Comparison of ENCODE assay signal across 13 cellular contexts in genomic region chr14:75184447-75184846, GRCh38. TPM values are rescaled to one million over a fixed set of nuclear protein-coding genes. Genes with fewer than 3 reads are reported as not detected.
A peak's percentile ranks its signal among the peaks of the same experiment; 100 is the strongest.
DNase-seq lines count a peak whose midpoint lies in the region; ATAC-seq and TF ChIP-seq lines count a peak whose summit lies in the region.
"Had no signal": no experiment of that assay in that cellular context is flagged by ENCODE, and none has a peak within 500 bp of the region (broad histone marks: within the 10 kb centered on the region; RNA-seq: fewer than 3 reads in every experiment).

No MANE protein-coding gene starts in this region.

- ATAC-seq in activated CD8-positive, alpha-beta memory T cell treated with anti-CD3 and anti-CD28 coated beads, Interleukin-2, amount 10 ng/mL, durations not matched to agents 7 days and 5 days = peak; percentile 20
- peak; percentile 21 for ATAC-seq in upper lobe of right lung

- H3K27ac ChIP-seq in upper lobe of right lung = peak overlapping the region; percentile 73
- no peak overlapping the region for H3K27ac ChIP-seq in effector memory CD4-positive, alpha-beta T cell (ENCODE audit: insufficient read depth, low read length, poor library complexity, severe bottlenecking)
- H3K27ac ChIP-seq: SJSA1 had no signal

- peaks cover 27% of the 10 kb centered on the region for H3K4me1 ChIP-seq in upper lobe of right lung
- H3K4me1 ChIP-seq in effector memory CD4-positive, alpha-beta T cell (ENCODE audit: control insufficient read depth, insufficient read depth, low read length, poor library complexity, severe bottlenecking) = no peaks in the 10 kb centered on the region
- H3K4me1 ChIP-seq: SJSA1 had no signal

- H3K36me3 Mint-ChIP-seq in activated CD8-positive, alpha-beta memory T cell treated with anti-CD3 and anti-CD28 coated beads, Interleukin-2, amount 10 ng/mL, durations not matched to agents 7 days and 5 days = no peaks in the 10 kb centered on the region

- H3K9me3 Mint-ChIP-seq in activated CD8-positive, alpha-beta memory T cell treated with anti-CD3 and anti-CD28 coated beads, Interleukin-2, amount 10 ng/mL, durations not matched to agents 7 days and 5 days (ENCODE audit: low read depth) = no peaks in the 10 kb centered on the region
- H3K9me3 Mint-ChIP-seq: nephron had no signal

- TF ChIP-seq CTCF in fibroblast of mammary gland (conservative IDR thresholded peaks at IDR 0.05; ENCODE audit: control insufficient read depth, insufficient read depth, low read depth, low read length) (no peak), upper lobe of right lung (IDR thresholded peaks at IDR 0.05) (no peak)

- intact Hi-C loops in upper lobe of right lung (cut with DNase I) = no loop called here

- no peak overlapping the region for H3K27ac Mint-ChIP-seq in activated CD8-positive, alpha-beta memory T cell treated with anti-CD3 and anti-CD28 coated beads, Interleukin-2, amount 10 ng/mL, durations not matched to agents 7 days and 5 days
- H3K27ac Mint-ChIP-seq: nephron had no signal

- H3K4me3 ChIP-seq in fibroblast of mammary gland (ENCODE audit: control insufficient read depth, low read depth, low read length) (no peak overlapping the region), upper lobe of right lung (no peak overlapping the region)
- H3K4me3 ChIP-seq in effector memory CD4-positive, alpha-beta T cell (ENCODE audit: insufficient read depth, low read depth, low read length, poor library complexity, severe bottlenecking) = no peak overlapping the region
- H3K4me3 ChIP-seq: SJSA1 had no signal

- H3K27me3 Mint-ChIP-seq in activated CD8-positive, alpha-beta memory T cell treated with anti-CD3 and anti-CD28 coated beads, Interleukin-2, amount 10 ng/mL, durations not matched to agents 7 days and 5 days = peaks cover 24% of the 10 kb centered on the region

- no peak for DNase-seq in activated CD8-positive, alpha-beta memory T cell treated with anti-CD3 and anti-CD28 coated beads, Interleukin-2, amount 10 ng/mL, durations not matched to agents 7 days and 5 days
- DNase-seq in activated CD8-positive, alpha-beta memory T cell treated with anti-CD3 and anti-CD28 coated beads, Interleukin-2, amount 50 U/mL, for 4 hours = no peak
- DNase-seq in RKO (ENCODE audit: low spot score) = peak; percentile 45
- peak; percentile 36 for DNase-seq in fibroblast of mammary gland (ENCODE audit: low read depth)
- DNase-seq in upper lobe of right lung = no peak
- no peak for DNase-seq in COLO829 (ENCODE audit: low spot score)
- no peak for DNase-seq in NCI-H345 (lab: John Stamatoyannopoulos, UW)
- no peak for DNase-seq in effector memory CD4-positive, alpha-beta T cell
- DNase-seq: activated T-cell treated with anti-CD3 and anti-CD28 coated beads for 4 hours; NCI-H1694; stimulated activated CD4-positive, alpha-beta T cell treated with anti-CD3 and anti-CD28 coated beads, Interleukin-4, amount 100 ng/mL, for 24 hours had no signal

- CTCF ChIA-PET in activated CD8-positive, alpha-beta memory T cell treated with anti-CD3 and anti-CD28 coated beads, Interleukin-2, amount 10 ng/mL, durations not matched to agents 7 days and 5 days (lab: Charles Lee) = interaction anchor here (0.9 to 1.2 kb wide), 3 partner anchors 38 to 111 kb away, joined by 3 read pairs; no protein-coding TSS in a partner anchor

- H3K9me3 ChIP-seq in upper lobe of right lung = no peaks in the 10 kb centered on the region
- no peaks in the 10 kb centered on the region for H3K9me3 ChIP-seq in effector memory CD4-positive, alpha-beta T cell (ENCODE audit: control insufficient read depth, low read length)
- H3K9me3 ChIP-seq: SJSA1 had no signal

- no peaks in the 10 kb centered on the region for H3K27me3 ChIP-seq in upper lobe of right lung
- H3K27me3 ChIP-seq in effector memory CD4-positive, alpha-beta T cell (replicated peaks; ENCODE audit: control insufficient read depth, insufficient read depth, low read length, poor library complexity, severe bottlenecking) = no peaks in the 10 kb centered on the region
- H3K27me3 ChIP-seq: SJSA1 had no signal

- H3K4me1 Mint-ChIP-seq in activated CD8-positive, alpha-beta memory T cell treated with anti-CD3 and anti-CD28 coated beads, Interleukin-2, amount 10 ng/mL, durations not matched to agents 7 days and 5 days = peaks cover 2% of the 10 kb centered on the region

- H3K36me3 ChIP-seq in upper lobe of right lung = no peaks in the 10 kb centered on the region
- H3K36me3 ChIP-seq in effector memory CD4-positive, alpha-beta T cell (ENCODE audit: control insufficient read depth, insufficient read depth, low read length) = no peaks in the 10 kb centered on the region
- H3K36me3 ChIP-seq: SJSA1 had no signal

- no peak overlapping the region for H3K4me3 Mint-ChIP-seq in activated CD8-positive, alpha-beta memory T cell treated with anti-CD3 and anti-CD28 coated beads, Interleukin-2, amount 10 ng/mL, durations not matched to agents 7 days and 5 days
- H3K4me3 Mint-ChIP-seq: nephron had no signal

RNA-seq across cellular contexts. Expression of gene TMED10, which starts 8.0 kb away (rescaled TPM):
- 100 to 1,000 TPM; 129 to 166 TPM for total RNA-seq in activated CD8-positive, alpha-beta memory T cell treated with anti-CD3 and anti-CD28 coated beads, Interleukin-2, amount 10 ng/mL, durations not matched to agents 7 days and 5 days
- total RNA-seq in upper lobe of right lung = 303 TPM

RNA-seq across cellular contexts. Expression of gene NEK9, which starts 57.6 kb away (rescaled TPM):
- total RNA-seq in activated CD8-positive, alpha-beta memory T cell treated with anti-CD3 and anti-CD28 coated beads, Interleukin-2, amount 10 ng/mL, durations not matched to agents 7 days and 5 days = 10 to 100 TPM; 83.0 to 86.4 TPM
- 78.1 TPM for total RNA-seq in upper lobe of right lung

Comparison
In these comparisons a context has a peak if more than half of its experiments do, and no peak if none do; other contexts are left out.
1. DNase-seq: peak in RKO (single experiment) and fibroblast of mammary gland (single experiment); none in activated CD8-positive, alpha-beta memory T cell treated with anti-CD3 and anti-CD28 coated beads, Interleukin-2, amount 10 ng/mL, durations not matched to agents 7 days and 5 days (single experiment), activated CD8-positive, alpha-beta memory T cell treated with anti-CD3 and anti-CD28 coated beads, Interleukin-2, amount 50 U/mL, for 4 hours (single experiment), upper lobe of right lung (single experiment), COLO829 (single experiment), NCI-H345 (single experiment) and effector memory CD4-positive, alpha-beta T cell (0 of 3).